In genomic region chr1:169427081-169427611, GRCh38 we compare ENCODE assay signal across 9 cellular contexts. TPM values are rescaled to one million over a fixed set of nuclear protein-coding genes. Genes with fewer than 3 reads are reported as not detected.
DNase-seq lines count a peak whose midpoint lies in the region; ATAC-seq and TF ChIP-seq lines count a peak whose summit lies in the region.
"Had no signal": no experiment of that assay in that cellular context is flagged by ENCODE, and none has a peak within 500 bp of the region (broad histone marks: within the 10 kb centered on the region; RNA-seq: fewer than 3 reads in every experiment).

Gene CCDC181 (minus strand): TSS chr1:169427474. CDS start chr1:169424927, 2,547 bp downstream.

- peak; percentile 90 for DNase-seq in A673 (ENCODE audit: low spot score)
- DNase-seq in M059J (ENCODE audit: low read depth), result peak; percentile 60
- DNase-seq in caudate nucleus (lab: John Stamatoyannopoulos, UW), result peak in 59 of 61 donors; percentile 3 to 91 (median 72)
- peak; percentile 92 for DNase-seq in islet precursor cell
- DNase-seq in stimulated activated CD4-positive, alpha-beta T cell treated with anti-CD3 and anti-CD28 coated beads, Interleukin-12 subunit alpha, Interleukin-12 subunit beta, amount 100 ng/mL, for 48 hours (ENCODE audit: low read depth in 2 of 3, low spot score in 1 of 3), result peak; percentile 30 to 57 (median 48)
- DNase-seq in NCI-H1048 (lab: John Stamatoyannopoulos, UW), result no peak

- H3K27ac ChIP-seq in A673 (ENCODE audit: low read depth, low read length, poor library complexity, severe bottlenecking) (no peak within 1 kb of the TSS), caudate nucleus (ENCODE audit: low read depth, low read length) (no peak within 1 kb of the TSS)
- H3K27ac ChIP-seq: C4-2B had no signal

- POLR2A ChIA-PET in A673 (lab: Charles Lee; ENCODE audit: low non-redundant PET), result no interaction called here

- intact Hi-C loops in A673 (cut with micrococcal nuclease; ENCODE audit: unreplicated experiment), result loop anchor here (2.0 kb wide), 1 partner anchor 58 kb away; the partner anchor contains the start of gene SLC19A2

- ATAC-seq in GM19372 (IDR thresholded peaks at IDR 0.05; ENCODE audit: low read depth, unreplicated experiment), result peak; percentile 72

- H3K4me3 ChIP-seq in A673 (ENCODE audit: low read depth, low read length, poor library complexity, severe bottlenecking) (peak within 1 kb of the TSS; percentile 52), WI38 (ENCODE audit: low read depth, low read length) (peak within 1 kb of the TSS; percentile 57)

- H3K9me3 ChIP-seq in A673 (ENCODE audit: low read depth, low read length, poor library complexity, severe bottlenecking), result no peaks in the 10 kb centered on the region

- no peaks in the 10 kb centered on the region for H3K4me1 ChIP-seq in A673 (ENCODE audit: insufficient read depth, low read length, poor library complexity, severe bottlenecking)

- no TSS peak for BruUV-seq in A673 (replicated peaks; lab: Mats Ljungman, UMichigan)

- no peaks in the 10 kb centered on the region for H3K36me3 ChIP-seq in A673 (ENCODE audit: insufficient read depth, low read length, poor library complexity, severe bottlenecking)

- TF ChIP-seq CTCF in A673 (conservative IDR thresholded peaks at IDR 0.05; ENCODE audit: low read depth, low read length), result no peak
- TF ChIP-seq CTCF in WI38 (IDR thresholded peaks at IDR 0.05; ENCODE audit: low read depth, low read length), result no peak

- H3K27me3 ChIP-seq in A673 (replicated peaks; ENCODE audit: insufficient read depth, low read depth, low read length, poor library complexity), result peaks cover 7% of the 10 kb centered on the region

- CTCF ChIA-PET in A673 (lab: Charles Lee), result interaction anchor here (0.6 to 1.2 kb wide), 3 partner anchors 59 to 824 kb away, joined by 3 read pairs; partner anchors contain the start of genes BLZF1 and NME7

RNA-seq across cellular contexts. Expression of gene CCDC181, which starts in this region (rescaled TPM):
- 5.7 and 6.7 TPM in 2 replicates for total RNA-seq in A673 (2021)
- total RNA-seq in M059J (2014; rRNA removed; shearing (Covaris generic)), result 0.37 and 1.4 TPM in 2 replicates
